Comparison of ENCODE assay signal across 23 cellular contexts in the genomic region with DNA sequence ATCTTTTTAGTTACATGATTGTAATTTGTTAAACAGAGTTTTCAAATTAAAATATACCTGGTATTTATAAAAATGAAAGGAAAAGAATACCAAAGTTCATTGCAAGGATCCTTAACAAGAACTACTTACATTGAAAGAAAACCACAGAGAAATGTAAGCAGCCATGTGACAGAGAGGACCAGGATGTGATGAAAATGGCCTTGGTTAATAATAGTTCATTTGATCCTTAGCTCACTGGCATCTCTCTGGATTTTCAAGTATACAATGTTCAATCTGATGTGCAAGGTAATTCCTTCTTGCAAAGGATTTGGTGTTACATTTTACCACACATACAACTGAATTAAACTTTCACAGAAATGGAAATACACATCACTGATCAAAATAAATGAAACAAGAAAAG.
"Had no signal": no experiment of that assay in that cellular context is flagged by ENCODE, and none has a peak within 500 bp of the region (broad histone marks: within the 10 kb centered on the region; RNA-seq: fewer than 3 reads in every experiment).

No MANE protein-coding gene starts in this region.

- H3K9me3 ChIP-seq: SJSA1, SK-N-SH had no signal

- H3K4me1 ChIP-seq: SJSA1 had no signal

- H3K4me3 ChIP-seq: K562, SJSA1 had no signal

- ATAC-seq: HepG2, K562, T-cell had no signal

- DNase-seq: Kasumi-1; NCI-H1092; NCI-H1105 treated with DMSO at 0.1 percent for 48 hours; NCI-H1417 treated with DMSO at 0.1 percent for 48 hours; NCI-H146; NCI-H1694 treated with DMSO at 0.1 percent for 48 hours; NCI-H1930; NCI-H2107; NCI-H2227 treated with DMSO at 0.1 percent for 48 hours; NCI-H524; NCI-H526 treated with DMSO at 0.1 percent for 48 hours; NCI-H748 treated with DMSO at 0.1 percent for 48 hours; NK-92 treated with Interleukin-12 subunit alpha and Interleukin-12 subunit beta, amount 100 ng/mL, for 24 hours; Right ventricle myocardium superior; RPMI8226; SIG-M5; SK-N-SH; SW 1271; T-cell had no signal

- H3K27ac ChIP-seq: KMS-11, SJSA1 had no signal

- H3K36me3 ChIP-seq: SJSA1 had no signal
